22 cellular contexts compared by ENCODE assay signal in genomic region chr12:108610336-108610815, GRCh38.
"Had no signal": no experiment of that assay in that cellular context is flagged by ENCODE, and none has a peak within 500 bp of the region (broad histone marks: within the 10 kb centered on the region; RNA-seq: fewer than 3 reads in every experiment).

No MANE protein-coding gene starts in this region.

- H3K4me3 Mint-ChIP-seq: activated CD8-positive, alpha-beta memory T cell treated with anti-CD3 and anti-CD28 coated beads, Interleukin-2, amount 10 ng/mL, durations not matched to agents 7 days and 5 days; activated naive CD8-positive, alpha-beta T cell treated with anti-CD3 and anti-CD28 coated beads for 36 hours; activated T-helper 17 cell treated with anti-CD3 and anti-CD28 coated beads, Interleukin-2, amount 50 U/mL, for 72 hours; effector memory CD8-positive, alpha-beta T cell; nephron progenitor cell had no signal

- H3K4me3 ChIP-seq: cardiac muscle cell, esophagus squamous epithelium, lower lobe of right lung, stomach, testis had no signal

- H3K27ac Mint-ChIP-seq: activated CD8-positive, alpha-beta memory T cell treated with anti-CD3 and anti-CD28 coated beads, Interleukin-2, amount 10 ng/mL, durations not matched to agents 7 days and 5 days; activated naive CD8-positive, alpha-beta T cell treated with anti-CD3 and anti-CD28 coated beads for 36 hours; activated T-helper 17 cell treated with anti-CD3 and anti-CD28 coated beads, Interleukin-2, amount 50 U/mL, for 72 hours; nephron progenitor cell had no signal

- H3K9me3 ChIP-seq: esophagus squamous epithelium, lower lobe of right lung, stomach, testis had no signal

- H3K9me3 Mint-ChIP-seq: activated T-helper 17 cell treated with anti-CD3 and anti-CD28 coated beads, Interleukin-2, amount 50 U/mL, for 72 hours; effector memory CD8-positive, alpha-beta T cell; nephron progenitor cell had no signal

- H3K27ac ChIP-seq: cardiac muscle cell, lower lobe of right lung, VCaP had no signal

- H3K36me3 ChIP-seq: cardiac muscle cell, esophagus squamous epithelium, lower lobe of right lung, stomach had no signal

- H3K27me3 Mint-ChIP-seq: activated T-helper 17 cell treated with anti-CD3 and anti-CD28 coated beads, Interleukin-2, amount 50 U/mL, for 72 hours; effector memory CD8-positive, alpha-beta T cell had no signal

- ATAC-seq: activated CD8-positive, alpha-beta memory T cell treated with anti-CD3 and anti-CD28 coated beads, Interleukin-2, amount 10 ng/mL, durations not matched to agents 7 days and 5 days; activated T-helper 17 cell treated with anti-CD3 and anti-CD28 coated beads, Interleukin-2, amount 50 U/mL, for 72 hours; effector memory CD8-positive, alpha-beta T cell; left colon had no signal

- DNase-seq: activated CD4-positive, alpha-beta T cell treated with anti-CD3 and anti-CD28 coated beads for 1 hour; activated CD4-positive, alpha-beta T cell treated with anti-CD3 and anti-CD28 coated beads, Interleukin-2, amount 50 U/mL, for 4 hours; activated CD8-positive, alpha-beta memory T cell treated with anti-CD3 and anti-CD28 coated beads, Interleukin-2, amount 10 ng/mL, durations not matched to agents 7 days and 5 days; activated naive CD4-positive, alpha-beta T cell; activated naive CD8-positive, alpha-beta T cell treated with anti-CD3 and anti-CD28 coated beads for 36 hours; amygdala; dermis blood vessel endothelial cell; effector memory CD8-positive, alpha-beta T cell; esophagus squamous epithelium; hypothalamus; islet precursor cell; nephron progenitor cell; occipital lobe; retina; T-helper 2 cell had no signal

- H3K27me3 ChIP-seq: cardiac muscle cell, testis had no signal
